Comparison of ENCODE assay signal across 19 cellular contexts in the genomic region with DNA sequence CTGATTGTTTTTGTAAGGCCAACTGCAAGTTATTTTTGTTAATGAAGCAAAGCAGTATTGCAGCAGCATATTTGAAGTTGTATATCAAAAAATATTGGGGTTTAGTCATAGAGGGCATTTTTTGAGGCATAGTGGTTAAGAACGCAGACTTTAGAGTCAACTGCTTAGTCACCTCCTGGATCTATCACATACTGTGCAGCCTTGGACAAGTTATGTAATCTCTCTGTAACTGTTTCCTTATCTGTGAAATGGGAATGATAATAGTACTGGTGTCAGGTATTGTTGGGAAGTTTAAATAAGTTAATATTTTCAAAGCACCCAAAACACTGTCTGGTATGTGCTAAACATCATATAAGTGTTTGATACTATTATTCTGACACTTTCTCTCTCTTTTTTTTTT. TPM values are rescaled to one million over a fixed set of nuclear protein-coding genes. Genes with fewer than 3 reads are reported as not detected.
DNase-seq lines count a peak whose midpoint lies in the region; ATAC-seq and TF ChIP-seq lines count a peak whose summit lies in the region.
"Had no signal": no experiment of that assay in that cellular context is flagged by ENCODE, and none has a peak within 500 bp of the region (broad histone marks: within the 10 kb centered on the region; RNA-seq: fewer than 3 reads in every experiment).

No MANE protein-coding gene starts in this region.

- no peaks in the 10 kb centered on the region for H3K27me3 ChIP-seq in CD8-positive, alpha-beta T cell (ENCODE audit: insufficient read depth, low read length)
- H3K27me3 ChIP-seq in brain microvascular endothelial cell (replicated peaks) = no peaks in the 10 kb centered on the region
- H3K27me3 ChIP-seq: thyroid gland had no signal

- no peak for TF ChIP-seq CTCF in CD8-positive, alpha-beta T cell (IDR thresholded peaks at IDR 0.05)
- TF ChIP-seq CTCF in brain microvascular endothelial cell (IDR thresholded peaks at IDR 0.05; ENCODE audit: low read depth, low read length, missing control alignments) = no peak

- H3K4me1 Mint-ChIP-seq in CD8-positive, alpha-beta T cell (ENCODE audit: low read depth) = peaks cover 90% of the 10 kb centered on the region
- peaks cover 38% of the 10 kb centered on the region for H3K4me1 Mint-ChIP-seq in memory B cell
- H3K4me1 Mint-ChIP-seq: neural crest cell had no signal

- H3K36me3 ChIP-seq in CD8-positive, alpha-beta T cell (ENCODE audit: insufficient read depth, low read length) = no peaks in the 10 kb centered on the region
- H3K36me3 ChIP-seq in brain microvascular endothelial cell (replicated peaks) = no peaks in the 10 kb centered on the region
- H3K36me3 ChIP-seq: thyroid gland, WERI-Rb-1 had no signal

- H3K27me3 Mint-ChIP-seq in CD8-positive, alpha-beta T cell (ENCODE audit: low read depth) = no peaks in the 10 kb centered on the region
- H3K27me3 Mint-ChIP-seq in memory B cell = no peaks in the 10 kb centered on the region

- H3K9me3 Mint-ChIP-seq in CD8-positive, alpha-beta T cell = peaks cover 3% of the 10 kb centered on the region
- H3K9me3 Mint-ChIP-seq in memory B cell = no peaks in the 10 kb centered on the region
- H3K9me3 Mint-ChIP-seq: dendritic cell treated with granulocyte-macrophage colony-stimulating factor and Interleukin-4, amounts not matched to agents 40 ng/mL and 50 ng/mL, for 4 days; neural crest cell had no signal

- POLR2A ChIA-PET in CD8-positive, alpha-beta T cell (lab: Charles Lee) = interaction anchor here (0.7 to 5.3 kb wide), 3 partner anchors 8 to 30 kb away, joined by 4 to 47 read pairs (median 22); a partner anchor contains a TSS

- H3K27ac Mint-ChIP-seq in CD8-positive, alpha-beta T cell = peak overlapping the region; percentile 98
- H3K27ac Mint-ChIP-seq in memory B cell = peak overlapping the region; percentile 72
- H3K27ac Mint-ChIP-seq: dendritic cell treated with granulocyte-macrophage colony-stimulating factor and Interleukin-4, amounts not matched to agents 40 ng/mL and 50 ng/mL, for 4 days had no signal

- in situ Hi-C loops in brain microvascular endothelial cell (cut with HindIII; ENCODE audit: low pct_ligation_motif_present, low sequenced_read_pairs) = loop anchor here (25.0 kb wide), 1 partner anchor 106 kb away; a partner anchor contains a TSS

- no peaks in the 10 kb centered on the region for H3K9me3 ChIP-seq in CD8-positive, alpha-beta T cell (ENCODE audit: low read length)
- H3K9me3 ChIP-seq: thyroid gland had no signal

- no peak overlapping the region for H3K27ac ChIP-seq in CD8-positive, alpha-beta T cell (ENCODE audit: low read depth, low read length)
- peak overlapping the region; percentile 31 for H3K27ac ChIP-seq in brain microvascular endothelial cell
- H3K27ac ChIP-seq: thyroid gland, WERI-Rb-1 had no signal

- no peak overlapping the region for H3K4me3 Mint-ChIP-seq in CD8-positive, alpha-beta T cell
- H3K4me3 Mint-ChIP-seq in memory B cell = no peak overlapping the region
- H3K4me3 Mint-ChIP-seq: dendritic cell treated with granulocyte-macrophage colony-stimulating factor and Interleukin-4, amounts not matched to agents 40 ng/mL and 50 ng/mL, for 4 days; neural crest cell had no signal

- CTCF ChIA-PET in CD8-positive, alpha-beta T cell (lab: Charles Lee) = interaction anchor here (3.7 to 9.3 kb wide), 2 partner anchors 30 to 107 kb away, joined by 20 to 68 read pairs; a partner anchor contains a TSS

- no peak for DNase-seq in CD8-positive, alpha-beta T cell
- DNase-seq in LHCN-M2 (ENCODE audit: low read depth) (peak; percentile 70), brain microvascular endothelial cell (peak; percentile 61), memory B cell (ENCODE audit: low spot score in 2 of 2) (no peak), amygdala (lab: John Stamatoyannopoulos, UW) (no peak), NCI-H2107 treated with DMSO at 0.1 percent for 48 hours (lab: John Stamatoyannopoulos, UW; ENCODE audit: unreplicated experiment) (no peak)
- DNase-seq: Calu3, glutamatergic neuron, NCI-H1694, NCI-H82, SHP77, thyroid gland, WERI-Rb-1 had no signal

- peaks cover 99% of the 10 kb centered on the region for H3K4me1 ChIP-seq in CD8-positive, alpha-beta T cell (ENCODE audit: insufficient read depth, low read length)

- no peak overlapping the region for H3K4me3 ChIP-seq in CD8-positive, alpha-beta T cell (ENCODE audit: low read depth, low read length)
- H3K4me3 ChIP-seq in brain microvascular endothelial cell (ENCODE audit: low read depth, low read length) = no peak overlapping the region
- H3K4me3 ChIP-seq: smooth muscle cell, thyroid gland had no signal

- ATAC-seq in CD8-positive, alpha-beta T cell = peak; percentile 19
- ATAC-seq in memory B cell (ENCODE audit: low read depth) = no peak
- no peak for ATAC-seq in GM21528 (IDR thresholded peaks at IDR 0.05; ENCODE audit: low FRiP score, unreplicated experiment)
- ATAC-seq in HG02678 (IDR thresholded peaks at IDR 0.05; ENCODE audit: unreplicated experiment) = no peak
- ATAC-seq: left lobe of liver had no signal

- peaks cover 6% of the 10 kb centered on the region for H3K36me3 Mint-ChIP-seq in CD8-positive, alpha-beta T cell
- no peaks in the 10 kb centered on the region for H3K36me3 Mint-ChIP-seq in memory B cell

- intact Hi-C loops in CD8-positive, alpha-beta T cell (cut with DNase I, micrococcal nuclease) = loop anchor here in 1 of 2 experiments (10.0 kb wide), 1 partner anchor 602 kb away; a partner anchor contains a TSS

RNA-seq across cellular contexts. Expression of a gene that starts 27.2 kb away (rescaled TPM):
- total RNA-seq in CD8-positive, alpha-beta T cell = 1 to 10 TPM; 5.1 to 6.9 TPM
- 31.8 and 41.9 TPM in 2 replicates for total RNA-seq in LHCN-M2 (2014; rRNA removed)
- polyA plus RNA-seq in LHCN-M2 (2012) = 15.5 TPM

RNA-seq across cellular contexts. Expression of a gene that starts 31.0 kb away (rescaled TPM):
- 1 to 10 TPM; 1.8 to 2.2 TPM for total RNA-seq in CD8-positive, alpha-beta T cell
- 7.2 and 9.2 TPM in 2 replicates for total RNA-seq in LHCN-M2 (2014; rRNA removed)
- polyA plus RNA-seq in LHCN-M2 (2012) = 2.2 TPM

Comparison
In these comparisons a context has a peak if more than half of its experiments do, and no peak if none do; other contexts are left out.
1. DNase-seq: peak in LHCN-M2 (single experiment) and brain microvascular endothelial cell (single experiment); none in CD8-positive, alpha-beta T cell (0 of 7), memory B cell (0 of 2), amygdala (0 of 56) and NCI-H2107 treated with DMSO at 0.1 percent for 48 hours (single experiment).